Comparison of ENCODE assay signal across 16 cellular contexts in the genomic region with DNA sequence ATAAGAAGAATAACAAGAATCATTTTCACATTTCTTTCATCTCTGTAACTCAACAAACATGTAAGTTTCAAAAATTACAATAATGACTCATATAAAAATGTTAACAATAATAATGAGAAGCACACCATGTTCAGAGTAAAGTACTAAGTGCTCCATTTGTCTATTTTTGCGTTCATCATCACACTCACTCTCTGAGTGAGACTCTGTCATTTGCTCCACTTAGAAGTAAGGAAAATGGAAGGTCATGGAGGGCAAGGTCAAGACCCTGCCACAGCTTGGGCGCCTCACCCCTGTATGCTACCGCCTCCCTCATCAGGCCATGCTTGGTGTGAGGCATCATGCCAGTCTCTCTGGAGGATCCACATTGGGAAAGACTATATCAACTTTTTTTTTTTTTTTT.
DNase-seq lines count a peak whose midpoint lies in the region; ATAC-seq and TF ChIP-seq lines count a peak whose summit lies in the region.
"Had no signal": no experiment of that assay in that cellular context is flagged by ENCODE, and none has a peak within 500 bp of the region (broad histone marks: within the 10 kb centered on the region; RNA-seq: fewer than 3 reads in every experiment).

No MANE protein-coding gene starts in this region.

- H3K4me1 ChIP-seq in adipocyte (ENCODE audit: control insufficient read depth, insufficient read depth, low read length), result peaks cover 20% of the 10 kb centered on the region
- peaks cover 84% of the 10 kb centered on the region for H3K4me1 ChIP-seq in skeletal muscle satellite cell (ENCODE audit: control insufficient read depth, insufficient read depth, low read length)
- H3K4me1 ChIP-seq in body of pancreas, result no peaks in the 10 kb centered on the region
- H3K4me1 ChIP-seq: BLaER1 had no signal

- ATAC-seq in GM21723 (IDR thresholded peaks at IDR 0.05; ENCODE audit: unreplicated experiment), result no peak
- no peak for ATAC-seq in body of pancreas
- ATAC-seq in esophagus mucosa, result no peak
- ATAC-seq: HCT116, Right ventricle myocardium inferior had no signal

- no peak for TF ChIP-seq POLR2A in body of pancreas (IDR thresholded peaks at IDR 0.05)

- intact Hi-C loops in body of pancreas (cut with DNase I), result no loop called here

- peak overlapping the region; percentile 22 for H3K4me2 ChIP-seq in skeletal muscle satellite cell (ENCODE audit: low read length)
- H3K4me2 ChIP-seq: BLaER1 had no signal

- H3K36me3 ChIP-seq in adipocyte (ENCODE audit: control insufficient read depth, insufficient read depth, low read length, severe bottlenecking) (no peaks in the 10 kb centered on the region), skeletal muscle satellite cell (ENCODE audit: insufficient read depth, low read length) (no peaks in the 10 kb centered on the region), body of pancreas (replicated peaks in 1 of 2; ENCODE audit: insufficient read depth in 1 of 2, low read depth in 2 of 2) (no peaks in the 10 kb centered on the region)
- H3K36me3 ChIP-seq: BLaER1, MG63 had no signal

- H3K4me3 ChIP-seq in adipocyte (ENCODE audit: low read length) (no peak overlapping the region), skeletal muscle satellite cell (ENCODE audit: low read length) (no peak overlapping the region), body of pancreas (no peak overlapping the region)
- H3K4me3 ChIP-seq: BLaER1, MG63 had no signal

- no peak overlapping the region for H3K27ac ChIP-seq in body of pancreas
- H3K27ac ChIP-seq: BLaER1 had no signal

- TF ChIP-seq CTCF in GM13976 (IDR thresholded peaks at IDR 0.05; ENCODE audit: borderline replicate concordance, control extremely low read depth, extremely low read depth, insufficient read depth, missing control alignments), result peak; percentile 1
- no peak for TF ChIP-seq CTCF in body of pancreas (IDR thresholded peaks at IDR 0.05)

- H3K9me3 ChIP-seq in adipocyte (ENCODE audit: control insufficient read depth, low read length) (no peaks in the 10 kb centered on the region), skeletal muscle satellite cell (replicated peaks; ENCODE audit: low read length) (no peaks in the 10 kb centered on the region), body of pancreas (no peaks in the 10 kb centered on the region)
- H3K9me3 ChIP-seq: BLaER1, MG63 had no signal

- H3K9ac ChIP-seq in adipocyte (ENCODE audit: low read length) (no peak overlapping the region), skeletal muscle satellite cell (ENCODE audit: low read depth, low read length) (peak overlapping the region; percentile 78)
- H3K9ac ChIP-seq: BLaER1 had no signal

- in situ Hi-C loops in GM13976 (cut with MboI; ENCODE audit: low sequenced_read_pairs, unreplicated experiment), result no loop called here

- no peaks in the 10 kb centered on the region for H3K27me3 ChIP-seq in adipocyte (replicated peaks; ENCODE audit: control insufficient read depth, insufficient read depth, low read length)
- H3K27me3 ChIP-seq in skeletal muscle satellite cell (ENCODE audit: control insufficient read depth, insufficient read depth, low read length), result no peaks in the 10 kb centered on the region
- H3K27me3 ChIP-seq in body of pancreas, result no peaks in the 10 kb centered on the region
- H3K27me3 ChIP-seq: BLaER1, MG63 had no signal

- WGBS in body of pancreas, 2 donors, result 76 to 90% methylated on average over 3 of the region's 3 CpGs

- no peak for DNase-seq in GM13976 (ENCODE audit: low spot score)
- DNase-seq in adipocyte (ENCODE audit: low read depth), result peak; percentile 49
- DNase-seq in fibroblast of the conjunctiva (ENCODE audit: low read depth), result peak; percentile 67
- no peak for DNase-seq in NOMO-1 treated with DMSO at 0.1 percent for 48 hours (lab: John Stamatoyannopoulos, UW; ENCODE audit: unreplicated experiment)
- DNase-seq in body of pancreas, result no peak
- DNase-seq: KG1, MG63, NCI-H1092 treated with DMSO at 0.1 percent for 48 hours, NCI-H1694, NCI-H2107 had no signal

Comparison
In these comparisons a context has a peak if more than half of its experiments do, and no peak if none do; other contexts are left out.
1. DNase-seq: peak in adipocyte (single experiment) and fibroblast of the conjunctiva (single experiment); none in GM13976 (single experiment), NOMO-1 treated with DMSO at 0.1 percent for 48 hours (single experiment) and body of pancreas (0 of 4).